ENCODE assay signal across 11 cellular contexts in the genomic region with DNA sequence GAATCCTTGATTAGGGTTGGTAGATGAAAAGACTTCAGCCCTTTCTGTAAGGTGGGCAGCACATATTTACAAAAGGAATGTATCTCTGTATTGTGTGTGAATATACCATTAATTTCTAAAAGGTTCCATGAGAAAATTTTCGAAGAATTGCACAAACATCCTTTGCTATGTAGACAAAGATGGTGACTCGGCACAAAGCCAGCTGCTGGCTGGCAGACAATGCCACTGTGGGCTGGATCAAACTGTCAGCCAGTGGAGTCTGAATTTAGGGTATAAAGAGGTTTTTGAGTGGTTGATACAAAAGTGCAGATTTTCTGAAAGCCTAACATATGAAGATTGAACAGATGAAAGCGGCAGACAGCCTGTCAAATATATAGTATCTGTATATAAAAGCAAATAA.
DNase-seq lines count a peak whose midpoint lies in the region; ATAC-seq and TF ChIP-seq lines count a peak whose summit lies in the region.
"Had no signal": no experiment of that assay in that cellular context is flagged by ENCODE, and none has a peak within 500 bp of the region (broad histone marks: within the 10 kb centered on the region; RNA-seq: fewer than 3 reads in every experiment).

No MANE protein-coding gene starts in this region.

- H3K27ac ChIP-seq in MM.1S (ENCODE audit: low read length), result peak overlapping the region; percentile 67; the same call in 1 of the 2 replicates
- H3K27ac ChIP-seq: gastroesophageal sphincter, vagina had no signal

- H3K4me3 ChIP-seq in MM.1S (ENCODE audit: low read length), result no peak overlapping the region
- H3K4me3 ChIP-seq: gastroesophageal sphincter, vagina had no signal

- H3K27me3 Mint-ChIP-seq in T-helper 2 cell treated with Interferon-gamma antibody and Interleukin-4, amounts not matched to agents 5 μg/mL and 100 μg/mL, for 36 hours (ENCODE audit: low read depth), result no peaks in the 10 kb centered on the region
- H3K27me3 Mint-ChIP-seq in activated naive CD4-positive, alpha-beta T cell treated with anti-CD3 and anti-CD28 coated beads, Interleukin-2, amount 50 U/mL, for 24 hours, result no peaks in the 10 kb centered on the region

- H3K4me3 Mint-ChIP-seq in T-helper 2 cell treated with Interferon-gamma antibody and Interleukin-4, amounts not matched to agents 5 μg/mL and 100 μg/mL, for 36 hours, result no peak overlapping the region
- peak overlapping the region; percentile 45 for H3K4me3 Mint-ChIP-seq in activated naive CD4-positive, alpha-beta T cell treated with anti-CD3 and anti-CD28 coated beads, Interleukin-2, amount 50 U/mL, for 24 hours

- H3K4me1 Mint-ChIP-seq in T-helper 2 cell treated with Interferon-gamma antibody and Interleukin-4, amounts not matched to agents 5 μg/mL and 100 μg/mL, for 36 hours (ENCODE audit: low read depth), result peaks cover 46% of the 10 kb centered on the region
- H3K4me1 Mint-ChIP-seq in activated naive CD4-positive, alpha-beta T cell treated with anti-CD3 and anti-CD28 coated beads, Interleukin-2, amount 50 U/mL, for 24 hours, result peaks cover 63% of the 10 kb centered on the region

- peak overlapping the region; percentile 36; the same call in 1 of the 2 replicates for H3K4me2 ChIP-seq in MM.1S (ENCODE audit: low read depth, low read length)

- H3K36me3 ChIP-seq in MM.1S (replicated peaks; ENCODE audit: insufficient read depth, low read length), result peaks cover 39% of the 10 kb centered on the region

- H3K79me2 ChIP-seq in MM.1S (ENCODE audit: low read length), result peaks cover 62% of the 10 kb centered on the region

- H3F3A ChIP-seq in MM.1S (ENCODE audit: insufficient read depth, low read length), result peaks cover 34% of the 10 kb centered on the region

- peaks cover 14% of the 10 kb centered on the region for H3K36me3 Mint-ChIP-seq in T-helper 2 cell treated with Interferon-gamma antibody and Interleukin-4, amounts not matched to agents 5 μg/mL and 100 μg/mL, for 36 hours (ENCODE audit: low read depth)
- H3K36me3 Mint-ChIP-seq in activated naive CD4-positive, alpha-beta T cell treated with anti-CD3 and anti-CD28 coated beads, Interleukin-2, amount 50 U/mL, for 24 hours, result no peaks in the 10 kb centered on the region

- no peak overlapping the region for H3K9ac ChIP-seq in MM.1S (ENCODE audit: low read length)

- H3K27me3 ChIP-seq in MM.1S (replicated peaks; ENCODE audit: insufficient read depth, low read length), result no peaks in the 10 kb centered on the region
- H3K27me3 ChIP-seq: gastroesophageal sphincter, vagina had no signal

- no peaks in the 10 kb centered on the region for H3K9me3 ChIP-seq in MM.1S (replicated peaks; ENCODE audit: insufficient read depth, low read length)
- H3K9me3 ChIP-seq: gastroesophageal sphincter, vagina had no signal

- no peaks in the 10 kb centered on the region for H3K9me2 ChIP-seq in MM.1S (replicated peaks; ENCODE audit: insufficient read depth, low read length)

- peaks cover 4% of the 10 kb centered on the region for H4K20me1 ChIP-seq in MM.1S (ENCODE audit: insufficient read depth, low read length)

- H3K4me1 ChIP-seq in MM.1S (ENCODE audit: low read length), result peaks cover 26% of the 10 kb centered on the region
- H3K4me1 ChIP-seq: gastroesophageal sphincter, vagina had no signal

- no peaks in the 10 kb centered on the region for H3K9me3 Mint-ChIP-seq in T-helper 2 cell treated with Interferon-gamma antibody and Interleukin-4, amounts not matched to agents 5 μg/mL and 100 μg/mL, for 36 hours
- H3K9me3 Mint-ChIP-seq in activated naive CD4-positive, alpha-beta T cell treated with anti-CD3 and anti-CD28 coated beads, Interleukin-2, amount 50 U/mL, for 24 hours, result no peaks in the 10 kb centered on the region

- no peak for DNase-seq in T-helper 2 cell treated with Interferon-gamma antibody and Interleukin-4, amounts not matched to agents 5 μg/mL and 100 μg/mL, for 36 hours (ENCODE audit: low spot score)
- DNase-seq in T-helper 2 cell, result no peak
- peak; percentile 23 for DNase-seq in MM.1S
- peak; percentile 12 for DNase-seq in medulla oblongata (ENCODE audit: extremely low spot score)
- DNase-seq: NCI-H1694 treated with DMSO at 0.1 percent for 48 hours had no signal

- H2AFZ ChIP-seq in MM.1S (ENCODE audit: low read length), result no peak overlapping the region

- no peak for ATAC-seq in GM19452 (IDR thresholded peaks at IDR 0.05; ENCODE audit: unreplicated experiment)
- no peak for ATAC-seq in HG03354 (IDR thresholded peaks at IDR 0.05; ENCODE audit: poor library complexity, severe bottlenecking, unreplicated experiment)
- ATAC-seq in HG03460 (IDR thresholded peaks at IDR 0.05; ENCODE audit: unreplicated experiment), result no peak
- ATAC-seq: gastroesophageal sphincter had no signal

- no peak for TF ChIP-seq CTCF in MM.1S (IDR thresholded peaks at IDR 0.05; ENCODE audit: low read length)

- H3K27ac Mint-ChIP-seq in T-helper 2 cell treated with Interferon-gamma antibody and Interleukin-4, amounts not matched to agents 5 μg/mL and 100 μg/mL, for 36 hours, result peak overlapping the region; percentile 85
- H3K27ac Mint-ChIP-seq in activated naive CD4-positive, alpha-beta T cell treated with anti-CD3 and anti-CD28 coated beads, Interleukin-2, amount 50 U/mL, for 24 hours, result peak overlapping the region; percentile 97

Comparison
In these comparisons a context has a peak if more than half of its experiments do, and no peak if none do; other contexts are left out.
1. DNase-seq: peak in MM.1S (single experiment) and medulla oblongata (single experiment); none in T-helper 2 cell treated with Interferon-gamma antibody and Interleukin-4, amounts not matched to agents 5 μg/mL and 100 μg/mL, for 36 hours (single experiment) and T-helper 2 cell (0 of 5).